In the genomic region with DNA sequence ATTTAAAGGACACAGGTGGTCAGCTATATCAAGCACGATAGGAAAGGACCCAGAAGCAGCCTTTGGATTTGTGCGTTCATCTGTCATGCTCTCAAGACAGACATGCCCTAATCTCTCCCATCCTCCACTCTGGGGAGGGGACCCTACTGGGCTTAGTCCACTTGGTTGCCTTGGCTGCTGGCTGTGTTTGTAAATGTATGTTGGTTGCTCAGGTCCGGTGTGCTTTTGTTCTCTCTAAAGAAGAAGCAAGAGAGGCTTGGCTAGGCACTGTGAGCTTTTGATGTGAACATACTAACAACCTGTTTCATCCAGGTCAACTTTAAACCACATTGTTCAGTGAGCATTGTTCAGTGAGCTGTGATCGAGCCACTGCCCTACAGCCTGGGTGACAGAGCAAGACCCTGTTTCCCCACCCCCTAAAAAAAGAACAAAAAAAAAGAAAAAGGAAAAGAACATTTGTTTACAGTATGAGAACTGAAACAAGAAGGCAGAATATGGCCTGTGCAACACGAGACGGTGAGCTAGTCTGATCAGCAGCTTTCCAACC, we compare ENCODE assay signal across 1 cellular context.
A peak's percentile ranks its signal among the peaks of the same experiment; 100 is the strongest.
TF ChIP-seq lines count a peak whose summit lies in the region.

No MANE protein-coding gene starts in this region.

TF ChIP-seq in GM12878, 131 proteins besides CTCF, POLR2A, EP300 and RAD21 (continued from another document):
- TF ChIP-seq RFX5 (IDR thresholded peaks at IDR 0.05; ENCODE audit: low read depth, low read length) (no peak), HDGF (IDR thresholded peaks at IDR 0.05) (0 out of 2 replicates have a peak, but pooled peaks have one; percentile 17), ZNF384 (IDR thresholded peaks at IDR 0.05; ENCODE audit: borderline replicate concordance, low read depth, low read length) (peak; percentile 50; the same call in 1 of the 2 replicates), JUNB (IDR thresholded peaks at IDR 0.05) (no peak), IKZF2 (IDR thresholded peaks at IDR 0.05) (peak in 1 of 2 experiments; percentile 28; a peak in 1 of 4 replicates), NBN (IDR thresholded peaks at IDR 0.05) (peak; percentile 42; the same call in 1 of the 2 replicates), NR2F1 (conservative IDR thresholded peaks at IDR 0.05) (0 out of 2 replicates have a peak, but pooled peaks have one; percentile 30)
- TF ChIP-seq, protein P1, sequence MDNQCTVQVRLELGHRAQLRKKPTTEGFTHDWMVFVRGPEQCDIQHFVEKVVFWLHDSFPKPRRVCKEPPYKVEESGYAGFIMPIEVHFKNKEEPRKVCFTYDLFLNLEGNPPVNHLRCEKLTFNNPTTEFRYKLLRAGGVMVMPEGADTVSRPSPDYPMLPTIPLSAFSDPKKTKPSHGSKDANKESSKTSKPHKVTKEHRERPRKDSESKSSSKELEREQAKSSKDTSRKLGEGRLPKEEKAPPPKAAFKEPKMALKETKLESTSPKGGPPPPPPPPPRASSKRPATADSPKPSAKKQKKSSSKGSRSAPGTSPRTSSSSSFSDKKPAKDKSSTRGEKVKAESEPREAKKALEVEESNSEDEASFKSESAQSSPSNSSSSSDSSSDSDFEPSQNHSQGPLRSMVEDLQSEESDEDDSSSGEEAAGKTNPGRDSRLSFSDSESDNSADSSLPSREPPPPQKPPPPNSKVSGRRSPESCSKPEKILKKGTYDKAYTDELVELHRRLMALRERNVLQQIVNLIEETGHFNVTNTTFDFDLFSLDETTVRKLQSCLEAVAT (IDR thresholded peaks at IDR 0.05) = peak; percentile 35; the same call in 1 of the 2 replicates
